In genomic region chr4:4521767-4522166, GRCh38 we compare ENCODE assay signal across 20 cellular contexts. TPM values are rescaled to one million over a fixed set of nuclear protein-coding genes. Genes with fewer than 3 reads are reported as not detected.
DNase-seq lines count a peak whose midpoint lies in the region; ATAC-seq, FAIRE-seq and TF ChIP-seq lines count a peak whose summit lies in the region.
"Had no signal": no experiment of that assay in that cellular context is flagged by ENCODE, and none has a peak within 500 bp of the region (broad histone marks: within the 10 kb centered on the region; RNA-seq: fewer than 3 reads in every experiment).

No MANE protein-coding gene starts in this region.

- H3K9me3 ChIP-seq in mesenchymal stem cell (ENCODE audit: control insufficient read depth, low read length) = no peaks in the 10 kb centered on the region
- H3K9me3 ChIP-seq in PC-9 (ENCODE audit: insufficient read depth, low read depth) = no peaks in the 10 kb centered on the region

- no peak overlapping the region for H4K91ac ChIP-seq in mesenchymal stem cell (ENCODE audit: low read length)

- no peaks in the 10 kb centered on the region for H3K9me2 ChIP-seq in PC-9 (ENCODE audit: insufficient read depth)

- H3K27ac ChIP-seq in mesenchymal stem cell (ENCODE audit: low read length, poor library complexity, severe bottlenecking) = no peak overlapping the region
- H3K27ac ChIP-seq in PC-9 = no peak overlapping the region

- H3K4ac ChIP-seq in mesenchymal stem cell (ENCODE audit: low read depth in 1 of 2, low read length in 2 of 2) = no peak overlapping the region

- 96% methylated on average over 2 of the region's 2 CpGs for WGBS in mesenchymal stem cell

- H3K27me3 Mint-ChIP-seq in type B pancreatic cell (no peaks in the 10 kb centered on the region), MCF 10A (ENCODE audit: insufficient read depth, unreplicated experiment) (no peaks in the 10 kb centered on the region)
- H3K27me3 Mint-ChIP-seq: B cell; CD4-positive, alpha-beta T cell; IgD-negative memory B cell had no signal

- H3K9me3 Mint-ChIP-seq in type B pancreatic cell = no peaks in the 10 kb centered on the region
- no peaks in the 10 kb centered on the region for H3K9me3 Mint-ChIP-seq in MCF 10A (ENCODE audit: unreplicated experiment)
- H3K9me3 Mint-ChIP-seq: CD4-positive, alpha-beta T cell; HFFc6; IgD-negative memory B cell had no signal

- intact Hi-C loops in PC-9 (cut with micrococcal nuclease; ENCODE audit: unreplicated experiment) = no loop called here
- intact Hi-C loops in MCF 10A (cut with micrococcal nuclease) = no loop called here

- POLR2A ChIA-PET in PC-9 (lab: Charles Lee; ENCODE audit: unreplicated experiment) (no interaction called here), MCF 10A (lab: Yijun Ruan, JAX) (no interaction called here)

- H3K36me3 Mint-ChIP-seq in type B pancreatic cell (peaks cover 4% of the 10 kb centered on the region), MCF 10A (ENCODE audit: insufficient read depth, unreplicated experiment) (no peaks in the 10 kb centered on the region)

- H2AFZ ChIP-seq in mesenchymal stem cell (ENCODE audit: low read depth, low read length) = no peak overlapping the region
- no peak overlapping the region for H2AFZ ChIP-seq in PC-9

- H2BK120ac ChIP-seq in mesenchymal stem cell (ENCODE audit: low read depth, low read length) = no peak overlapping the region

- H2AK5ac ChIP-seq in mesenchymal stem cell (ENCODE audit: low read length, severe bottlenecking) = no peak overlapping the region

- peaks cover 22% of the 10 kb centered on the region for H3K79me1 ChIP-seq in mesenchymal stem cell (replicated peaks; ENCODE audit: low read length, poor library complexity, severe bottlenecking)

- H3K4me3 Mint-ChIP-seq in type B pancreatic cell (peak overlapping the region; percentile 5), MCF 10A (ENCODE audit: unreplicated experiment) (no peak overlapping the region)
- H3K4me3 Mint-ChIP-seq: B cell; CD4-positive, alpha-beta T cell; HFFc6; IgD-negative memory B cell had no signal

- H3K4me1 ChIP-seq in mesenchymal stem cell (ENCODE audit: control insufficient read depth, insufficient read depth, low read depth, low read length) (peaks cover 1% of the 10 kb centered on the region), PC-9 (replicated peaks; ENCODE audit: insufficient read depth) (no peaks in the 10 kb centered on the region)

- ATAC-seq in HG03469 (IDR thresholded peaks at IDR 0.05; ENCODE audit: unreplicated experiment) = no peak
- ATAC-seq in GM21526 (IDR thresholded peaks at IDR 0.05; ENCODE audit: low FRiP score, unreplicated experiment) = no peak

- BruUV-seq in PC-9 (replicated peaks; lab: Mats Ljungman, UMichigan) (no TSS peak), MCF 10A (replicated peaks; lab: Mats Ljungman, UMichigan) (no TSS peak)

- H3K14ac ChIP-seq in mesenchymal stem cell (ENCODE audit: low read length in 2 of 2) = no peak overlapping the region

- H3K27ac Mint-ChIP-seq in type B pancreatic cell (no peak overlapping the region), MCF 10A (ENCODE audit: low read depth, unreplicated experiment) (no peak overlapping the region)
- H3K27ac Mint-ChIP-seq: B cell, HFFc6 had no signal

- H3K27me3 ChIP-seq in mesenchymal stem cell (ENCODE audit: control insufficient read depth in 1 of 2, insufficient read depth in 1 of 2, low read length in 2 of 2) = no peaks in the 10 kb centered on the region
- no peaks in the 10 kb centered on the region for H3K27me3 ChIP-seq in PC-9 (ENCODE audit: insufficient read depth, low read depth)

- no peak overlapping the region for H3K4me2 ChIP-seq in mesenchymal stem cell (ENCODE audit: low read length, poor library complexity, severe bottlenecking)
- H3K4me2 ChIP-seq in PC-9 = no peak overlapping the region

- CTCF ChIA-PET in PC-9 (lab: Charles Lee) (no interaction called here), MCF 10A (lab: Yijun Ruan, JAX) (interaction anchor here (0.5 kb wide), 1 partner anchor 13 kb away, joined by 3 read pairs; no protein-coding TSS in a partner anchor)

- no peak for DNase-seq in GM19239 (ENCODE audit: insufficient read length, low spot score)
- DNase-seq in mesenchymal stem cell = no peak
- DNase-seq in type B pancreatic cell (ENCODE audit: extremely low spot score, unreplicated experiment) = no peak
- no peak for DNase-seq in PC-9
- DNase-seq in MCF 10A (ENCODE audit: unreplicated experiment) = no peak
- DNase-seq: C1 segment of cervical spinal cord; Calu3; CD4-positive, alpha-beta T cell; DMS 273 treated with DMSO at 0.1 percent for 48 hours; DMS79; EL; HCEC 1CT; HFFc6 had no signal

- peak; percentile 23 for FAIRE-seq in GM19239 (lab: Jason Lieb, UNC)
- peak; percentile 82 for FAIRE-seq in endometrium (lab: Jason Lieb, UNC)
- FAIRE-seq: A204.1, GM12891 had no signal

- H4K20me1 ChIP-seq in PC-9 (ENCODE audit: insufficient read depth) = peaks cover 9% of the 10 kb centered on the region; the same call in 1 of the 2 replicates

- no peak overlapping the region for H3K23ac ChIP-seq in mesenchymal stem cell (ENCODE audit: low read length in 2 of 2)

- H3F3A ChIP-seq in PC-9 (ENCODE audit: insufficient read depth, low read depth) = 0 out of 2 replicates have a peak, but pooled peaks cover 3% of the 10 kb centered on the region

- no peak overlapping the region for H4K8ac ChIP-seq in mesenchymal stem cell (ENCODE audit: low read length)

- H3K18ac ChIP-seq in mesenchymal stem cell (ENCODE audit: low read depth in 1 of 2, low read length in 2 of 2) = no peak overlapping the region

- no peak overlapping the region for H2BK5ac ChIP-seq in mesenchymal stem cell (ENCODE audit: low read depth, low read length, poor library complexity, severe bottlenecking)

- H3K79me2 ChIP-seq in PC-9 (ENCODE audit: low read depth) = 0 out of 2 replicates have a peak, but pooled peaks cover 9% of the 10 kb centered on the region

- peak overlapping the region; percentile 37 for H3K9ac ChIP-seq in mesenchymal stem cell (ENCODE audit: low read length)

- H2BK12ac ChIP-seq in mesenchymal stem cell (ENCODE audit: low read length in 2 of 2) = no peak overlapping the region

- TF ChIP-seq CTCF in type B pancreatic cell (conservative IDR thresholded peaks at IDR 0.05) (no peak), PC-9 (conservative IDR thresholded peaks at IDR 0.05) (no peak), MCF 10A (IDR thresholded peaks at IDR 0.05; ENCODE audit: unreplicated experiment) (no peak)

- H3K4me1 Mint-ChIP-seq in type B pancreatic cell (ENCODE audit: unreplicated experiment) (peaks cover 51% of the 10 kb centered on the region), MCF 10A (ENCODE audit: insufficient read depth, unreplicated experiment) (no peaks in the 10 kb centered on the region)

- H2BK15ac ChIP-seq in mesenchymal stem cell (ENCODE audit: low read depth, poor library complexity, severe bottlenecking) = no peak overlapping the region

- no peak overlapping the region for H3K4me3 ChIP-seq in mesenchymal stem cell (ENCODE audit: insufficient read depth in 1 of 2, low read depth in 1 of 2, low read length in 2 of 2)
- H3K4me3 ChIP-seq in PC-9 = no peak overlapping the region

- H3K36me3 ChIP-seq in mesenchymal stem cell (ENCODE audit: control insufficient read depth in 1 of 2, insufficient read depth in 2 of 2, low read depth in 1 of 2, low read length in 2 of 2) = peaks cover 0 to 10% of the 10 kb centered on the region in 2 experiments
- H3K36me3 ChIP-seq in PC-9 (ENCODE audit: low read depth) = no peaks in the 10 kb centered on the region

RNA-seq across cellular contexts. Expression of gene STX18, which starts 20.1 kb away (rescaled TPM):
- polyA plus RNA-seq in mesenchymal stem cell (2013, experiment 1 of 2) = 28.2 TPM
- polyA plus RNA-seq in mesenchymal stem cell (2013, experiment 2 of 2) = 27.9 TPM
- 28.6 and 36.7 TPM in 2 replicates for total RNA-seq in type B pancreatic cell (ENCODE audit: low replicate concordance)
- total RNA-seq in PC-9 (2021) = 25.3 and 30.5 TPM in 2 replicates
- 32.7 and 34.3 TPM in 2 replicates for total RNA-seq in MCF 10A (2022)
